8 cellular contexts compared by ENCODE assay signal in the genomic region with DNA sequence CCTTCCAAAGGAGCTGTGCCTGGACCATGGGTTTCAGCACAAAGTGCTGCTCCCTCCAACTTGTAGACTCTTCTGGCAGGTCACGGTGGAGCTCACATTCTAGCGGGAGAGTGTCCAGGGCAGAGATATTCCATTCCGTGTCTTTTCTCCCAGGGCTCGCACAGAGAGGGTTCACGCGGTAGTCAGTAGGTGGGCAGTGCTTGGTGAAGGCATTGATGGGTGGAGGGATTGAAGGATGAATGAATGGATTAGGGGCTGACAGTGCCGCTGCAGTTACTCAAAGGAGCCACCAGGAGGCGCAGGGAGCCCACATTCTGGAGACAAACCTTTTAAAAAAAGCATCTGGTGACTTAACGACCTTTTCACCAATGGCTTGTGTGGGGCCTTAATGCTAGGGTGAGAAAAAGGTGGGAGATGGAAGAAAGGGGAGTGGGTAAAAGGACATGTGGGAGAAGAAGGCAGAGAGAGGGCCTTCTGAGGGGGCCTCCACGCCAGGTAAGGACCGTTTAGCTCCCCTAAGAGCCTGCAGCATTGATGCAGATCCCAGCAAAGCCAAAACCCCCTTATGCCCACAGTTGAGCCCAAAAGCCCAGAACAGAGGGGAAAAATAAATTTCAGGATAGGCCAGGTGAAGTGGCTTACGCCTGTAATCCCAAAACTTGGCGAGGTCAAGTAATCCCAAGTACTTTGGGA.
DNase-seq lines count a peak whose midpoint lies in the region; ATAC-seq lines count a peak whose summit lies in the region.

No MANE protein-coding gene starts in this region.

- peaks cover 8% of the 10 kb centered on the region for H3K4me1 Mint-ChIP-seq in memory B cell

- ATAC-seq in memory B cell (ENCODE audit: low read depth) (peak; percentile 44), HG03342 (IDR thresholded peaks at IDR 0.05; ENCODE audit: unreplicated experiment) (no peak)

- no peaks in the 10 kb centered on the region for H3K36me3 ChIP-seq in HAP-1 (replicated peaks)

- DNase-seq in Ammon's horn (ENCODE audit: low spot score) (peak; percentile 70), HAP-1 (ENCODE audit: low spot score in 2 of 2) (peak; percentile 64 to 75), NCI-H526 treated with DMSO at 0.1 percent for 48 hours (lab: John Stamatoyannopoulos, UW) (peak; percentile 66), memory B cell (ENCODE audit: low spot score in 2 of 2) (peak; percentile 66 to 71)
- peak; percentile 62 to 73 for DNase-seq in activated CD4-positive, alpha-beta T cell treated with anti-CD3 and anti-CD28 coated beads, Interleukin-2, amount 50 U/mL, for 48 hours
- DNase-seq in effector CD4-positive, alpha-beta T cell: peak; percentile 57
- DNase-seq in stimulated activated CD8-positive, alpha-beta memory T cell treated with anti-CD3 and anti-CD28 coated beads, Interleukin-4, amount 100 ng/mL, for 4 hours (ENCODE audit: low read depth in 2 of 2, low spot score in 1 of 2): peak; percentile 40 to 45

- H3K36me3 Mint-ChIP-seq in memory B cell: no peaks in the 10 kb centered on the region

- no peaks in the 10 kb centered on the region for H3K9me3 Mint-ChIP-seq in memory B cell

- H3K27me3 Mint-ChIP-seq in memory B cell: peaks cover 15% of the 10 kb centered on the region

- H3K9me3 ChIP-seq in HAP-1: no peaks in the 10 kb centered on the region

- H3K27me3 ChIP-seq in HAP-1 (ENCODE audit: low read depth): no peaks in the 10 kb centered on the region; the same call in 1 of the 2 replicates

- no peak overlapping the region for H3K4me3 Mint-ChIP-seq in memory B cell

- no peak overlapping the region for H3K4me3 ChIP-seq in HAP-1

- H3K4me1 ChIP-seq in HAP-1: no peaks in the 10 kb centered on the region

- in situ Hi-C loops in HAP-1 (cut with MboI; ENCODE audit: low sequenced_read_pairs): loop anchor here (5.0 to 10.0 kb wide), 3 partner anchors 141 to 396 kb away; no protein-coding TSS in a partner anchor

- H3K27ac Mint-ChIP-seq in memory B cell: no peak overlapping the region
